ENCODE assay signal across 1 cellular context in the genomic region with DNA sequence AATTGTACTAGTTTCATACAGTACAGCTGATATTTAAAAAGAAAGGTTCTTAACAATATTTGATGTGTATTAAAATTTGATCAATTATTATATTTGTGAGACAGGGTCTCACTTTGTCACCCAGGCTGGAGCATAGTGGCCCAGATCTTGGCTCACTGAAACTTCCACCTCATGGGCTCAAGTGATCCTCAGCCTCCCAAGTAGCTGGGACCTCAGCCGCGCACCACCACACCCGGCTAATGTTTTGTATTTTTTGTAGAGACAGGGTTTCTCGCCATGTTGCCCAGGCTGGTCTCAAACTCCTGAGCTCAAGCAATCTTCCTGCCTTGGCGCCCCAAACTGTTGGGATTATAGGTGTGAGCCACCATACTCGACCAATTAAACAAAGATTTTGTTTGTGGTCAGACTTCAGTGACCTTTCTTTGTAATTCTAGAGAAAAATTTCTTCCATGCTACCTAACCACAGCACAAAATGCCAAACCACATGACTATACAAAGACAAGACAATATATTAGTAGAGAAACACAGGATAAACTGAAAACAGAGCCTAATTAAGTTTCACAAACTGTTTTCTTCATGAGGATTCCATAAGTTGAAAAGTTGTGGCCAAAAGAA.
TF ChIP-seq lines count a peak whose summit lies in the region.

No MANE protein-coding gene starts in this region.

TF ChIP-seq in WTC11, 78 proteins besides CTCF, POLR2A, EP300 and RAD21 (continued from another document):
- TF ChIP-seq, protein P1, sequence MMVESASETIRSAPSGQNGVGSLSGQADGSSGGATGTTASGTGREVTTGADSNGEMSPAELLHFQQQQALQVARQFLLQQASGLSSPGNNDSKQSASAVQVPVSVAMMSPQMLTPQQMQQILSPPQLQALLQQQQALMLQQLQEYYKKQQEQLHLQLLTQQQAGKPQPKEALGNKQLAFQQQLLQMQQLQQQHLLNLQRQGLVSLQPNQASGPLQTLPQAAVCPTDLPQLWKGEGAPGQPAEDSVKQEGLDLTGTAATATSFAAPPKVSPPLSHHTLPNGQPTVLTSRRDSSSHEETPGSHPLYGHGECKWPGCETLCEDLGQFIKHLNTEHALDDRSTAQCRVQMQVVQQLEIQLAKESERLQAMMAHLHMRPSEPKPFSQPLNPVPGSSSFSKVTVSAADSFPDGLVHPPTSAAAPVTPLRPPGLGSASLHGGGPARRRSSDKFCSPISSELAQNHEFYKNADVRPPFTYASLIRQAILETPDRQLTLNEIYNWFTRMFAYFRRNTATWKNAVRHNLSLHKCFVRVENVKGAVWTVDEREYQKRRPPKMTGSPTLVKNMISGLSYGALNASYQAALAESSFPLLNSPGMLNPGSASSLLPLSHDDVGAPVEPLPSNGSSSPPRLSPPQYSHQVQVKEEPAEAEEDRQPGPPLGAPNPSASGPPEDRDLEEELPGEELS (CRISPR knock-in tag; IDR thresholded peaks at IDR 0.05) = no peak
- TF ChIP-seq, protein P2, sequence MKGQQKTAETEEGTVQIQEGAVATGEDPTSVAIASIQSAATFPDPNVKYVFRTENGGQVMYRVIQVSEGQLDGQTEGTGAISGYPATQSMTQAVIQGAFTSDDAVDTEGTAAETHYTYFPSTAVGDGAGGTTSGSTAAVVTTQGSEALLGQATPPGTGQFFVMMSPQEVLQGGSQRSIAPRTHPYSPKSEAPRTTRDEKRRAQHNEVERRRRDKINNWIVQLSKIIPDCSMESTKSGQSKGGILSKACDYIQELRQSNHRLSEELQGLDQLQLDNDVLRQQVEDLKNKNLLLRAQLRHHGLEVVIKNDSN (CRISPR knock-in tag; IDR thresholded peaks at IDR 0.05) = no peak
TF ChIP-seq in WTC11: peak in this region for 0.
